In the genomic region with DNA sequence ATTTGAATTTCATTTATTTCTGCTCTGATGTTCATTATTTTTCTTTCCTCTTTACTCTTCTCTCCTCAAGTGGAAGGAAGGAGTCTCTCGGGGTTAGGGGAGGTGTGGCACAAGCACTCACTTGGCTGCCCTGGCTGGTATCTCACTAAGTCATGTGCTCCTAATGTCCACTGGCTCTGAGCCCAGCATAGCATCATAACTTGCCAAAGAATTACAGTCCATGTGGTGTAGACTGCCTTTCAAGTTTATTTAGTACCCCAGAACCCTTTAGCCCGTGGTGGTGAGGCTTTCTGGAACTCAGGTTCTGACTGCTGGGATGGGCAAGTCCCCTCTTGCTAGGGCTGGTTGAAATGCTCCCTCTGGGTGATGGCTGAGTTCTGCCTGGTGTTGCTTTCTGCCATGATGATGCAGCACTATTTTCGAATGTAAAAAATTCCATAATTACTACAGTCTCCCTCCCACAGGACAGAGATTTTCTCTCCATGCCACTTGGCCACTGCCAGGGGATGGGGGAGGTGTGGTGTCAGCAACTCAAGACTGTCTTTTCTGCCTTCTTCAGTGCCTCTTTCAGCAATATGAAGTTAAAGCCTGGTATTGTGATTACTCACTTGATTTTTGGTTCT, we compare ENCODE assay signal across 12 cellular contexts. TPM values are rescaled to one million over a fixed set of nuclear protein-coding genes. Genes with fewer than 3 reads are reported as not detected.
DNase-seq lines count a peak whose midpoint lies in the region; ATAC-seq and TF ChIP-seq lines count a peak whose summit lies in the region.
"Had no signal": no experiment of that assay in that cellular context is flagged by ENCODE, and none has a peak within 500 bp of the region (broad histone marks: within the 10 kb centered on the region; RNA-seq: fewer than 3 reads in every experiment).

No MANE protein-coding gene starts in this region.

- no peak for ATAC-seq in T-cell (replicated peaks in 1 of 4)

- no peaks in the 10 kb centered on the region for H3K27me3 Mint-ChIP-seq in T-cell

- H3K4me3 Mint-ChIP-seq in T-cell = no peak overlapping the region

- H3K4me3 ChIP-seq in fibroblast of pulmonary artery (replicated peaks; ENCODE audit: low read depth, low read length) (no peak overlapping the region), skeletal muscle cell (ENCODE audit: low read depth, low read length) (no peak overlapping the region)

- DNase-seq in Daoy (ENCODE audit: low read depth) (peak; percentile 16), NCI-H69 (lab: John Stamatoyannopoulos, UW) (peak; percentile 10), fibroblast of pulmonary artery (ENCODE audit: low read depth) (peak; percentile 76), skeletal muscle cell (ENCODE audit: low read depth) (peak; percentile 30), T-cell (no peak), NCI-H82 (lab: John Stamatoyannopoulos, UW) (no peak), SK-N-DZ (ENCODE audit: low spot score) (no peak), UCSD-AML1 (lab: John Stamatoyannopoulos, UW; ENCODE audit: unreplicated experiment) (no peak)
- DNase-seq: head of caudate nucleus, KG1, midbrain, T-helper 2 cell had no signal

- POLR2A ChIA-PET in T-cell (lab: Charles Lee) = no interaction called here

- CTCF ChIA-PET in T-cell (lab: Charles Lee) = no interaction called here

- no peak overlapping the region for H3K27ac Mint-ChIP-seq in T-cell

- TF ChIP-seq CTCF in fibroblast of pulmonary artery (IDR thresholded peaks at IDR 0.05; ENCODE audit: low read length, missing control alignments) = no peak

- peaks cover 12 to 31% (median 22%) of the 10 kb centered on the region in 3 donors for H3K9me3 Mint-ChIP-seq in T-cell

- H3K36me3 Mint-ChIP-seq in T-cell = peaks cover 67% of the 10 kb centered on the region

- H3K4me1 Mint-ChIP-seq in T-cell = no peaks in the 10 kb centered on the region

RNA-seq across cellular contexts. Expression of a gene that starts 22.2 kb away (rescaled TPM):
- 14.3 and 16.6 TPM in 2 replicates for total RNA-seq in Daoy (2014; rRNA removed; shearing (Covaris generic))
- 1 to 10 TPM; 4.0 to 8.8 (median 6.1) TPM for total RNA-seq in T-cell
- 21.1 and 24.3 TPM in 2 replicates for polyA plus RNA-seq in SK-N-DZ (2014; cell fraction: cytosol; rRNA removed)
- polyA plus RNA-seq in SK-N-DZ (2014; cell fraction: nucleus; rRNA removed) = 17.9 and 25.6 TPM in 2 replicates

Comparison
In these comparisons a context has a peak if more than half of its experiments do, and no peak if none do; other contexts are left out.
1. DNase-seq: peak in Daoy (single experiment), NCI-H69 (single experiment), fibroblast of pulmonary artery (single experiment) and skeletal muscle cell (single experiment); none in T-cell (0 of 34), NCI-H82 (single experiment), SK-N-DZ (single experiment) and UCSD-AML1 (single experiment).